In genomic region chr15:90531147-90531546, GRCh38 we compare ENCODE assay signal across 7 cellular contexts. TPM values are rescaled to one million over a fixed set of nuclear protein-coding genes. Genes with fewer than 3 reads are reported as not detected.
DNase-seq lines count a peak whose midpoint lies in the region; ATAC-seq and TF ChIP-seq lines count a peak whose summit lies in the region.

No MANE protein-coding gene starts in this region.

- peaks cover 34 to 53% of the 10 kb centered on the region in 2 donors for H3K4me1 Mint-ChIP-seq in stimulated activated naive B cell treated with anti-CD40 and anti-IgM and Interleukin-4, amounts not matched to agents 10 μg/mL and 1 μg/mL and 100 μg/mL, for 72 hours

- H3K4me3 ChIP-seq in HCT116 (replicated peaks in 1 of 2; ENCODE audit: low read depth in 1 of 2, low read length in 2 of 2) (peak overlapping the region; percentile 65 to 74), iPS-15b (ENCODE audit: low read depth, low read length) (peak overlapping the region; percentile 62)

- H3K9me3 Mint-ChIP-seq in stimulated activated naive B cell treated with anti-CD40 and anti-IgM and Interleukin-4, amounts not matched to agents 10 μg/mL and 1 μg/mL and 100 μg/mL, for 72 hours = no peaks in the 10 kb centered on the region

- intact Hi-C loops in HCT116 (cut with micrococcal nuclease) = no loop called here

- H3K27ac Mint-ChIP-seq in stimulated activated naive B cell treated with anti-CD40 and anti-IgM and Interleukin-4, amounts not matched to agents 10 μg/mL and 1 μg/mL and 100 μg/mL, for 72 hours = no peak overlapping the region

- peaks cover 6% of the 10 kb centered on the region; the same call in 1 of the 2 replicates for H4K20me1 ChIP-seq in HCT116 (ENCODE audit: insufficient read depth)

- CTCF ChIA-PET in HCT116 (lab: Charles Lee) = no interaction called here

- peak overlapping the region; percentile 79 for H3K4me2 ChIP-seq in HCT116 (ENCODE audit: low read length)

- H3K27ac ChIP-seq in HCT116 (ENCODE audit: low read depth, low read length) = no peak overlapping the region
- H3K27ac ChIP-seq in VCaP = peak overlapping the region; percentile 98

- H3K27me3 Mint-ChIP-seq in stimulated activated naive B cell treated with anti-CD40 and anti-IgM and Interleukin-4, amounts not matched to agents 10 μg/mL and 1 μg/mL and 100 μg/mL, for 72 hours = no peaks in the 10 kb centered on the region

- RAD21 ChIA-PET in HCT116 (lab: Charles Lee; ENCODE audit: low non-redundant PET in 1 of 2, low total read pairs in 2 of 2, uncharacterized antibody in 2 of 2, unreplicated experiment in 2 of 2) = no interaction called here

- TF ChIP-seq RAD21 in HCT116 (IDR thresholded peaks at IDR 0.05; ENCODE audit: low read depth) = no peak

- no peaks in the 10 kb centered on the region for H3K9me2 ChIP-seq in HCT116 (ENCODE audit: insufficient read depth)

- H3K4me3 Mint-ChIP-seq in stimulated activated naive B cell treated with anti-CD40 and anti-IgM and Interleukin-4, amounts not matched to agents 10 μg/mL and 1 μg/mL and 100 μg/mL, for 72 hours = peak overlapping the region; percentile 94 to 97

- no TSS peak for BruUV-seq in HCT116 (replicated peaks; lab: Mats Ljungman, UMichigan)

- H3K36me3 Mint-ChIP-seq in stimulated activated naive B cell treated with anti-CD40 and anti-IgM and Interleukin-4, amounts not matched to agents 10 μg/mL and 1 μg/mL and 100 μg/mL, for 72 hours = peaks cover 4 to 8% of the 10 kb centered on the region in 2 donors

- H3K9ac ChIP-seq in HCT116 (ENCODE audit: low read length) (no peak overlapping the region), iPS-15b (ENCODE audit: low read depth, low read length) (no peak overlapping the region)

- no peaks in the 10 kb centered on the region for H3K27me3 ChIP-seq in HCT116 (ENCODE audit: insufficient read depth, low read length)
- peaks cover 44% of the 10 kb centered on the region for H3K27me3 ChIP-seq in iPS-15b (ENCODE audit: control insufficient read depth, insufficient read depth, low read length)

- H3K9me3 ChIP-seq in HCT116 (ENCODE audit: control insufficient read depth in 1 of 2, insufficient read depth in 1 of 2, low read depth in 1 of 2, low read length in 2 of 2) = no peaks in the 10 kb centered on the region
- no peaks in the 10 kb centered on the region for H3K9me3 ChIP-seq in iPS-15b (ENCODE audit: control insufficient read depth, insufficient read depth, low read length)

- H3K4me1 ChIP-seq in HCT116 (ENCODE audit: control insufficient read depth in 1 of 2, insufficient read depth in 2 of 2, low read length in 2 of 2) (peaks cover 8 to 10% of the 10 kb centered on the region in 2 experiments), iPS-15b (ENCODE audit: control insufficient read depth, insufficient read depth, low read length) (no peaks in the 10 kb centered on the region)

- H2AFZ ChIP-seq in HCT116 (ENCODE audit: low read depth, low read length, poor library complexity, severe bottlenecking) = no peak overlapping the region

- no peak for ATAC-seq in HCT116
- no peak for ATAC-seq in stimulated activated naive B cell treated with anti-CD40 and anti-IgM and Interleukin-4, amounts not matched to agents 10 μg/mL and 1 μg/mL and 100 μg/mL, for 72 hours (replicated peaks)

- no peak for DNase-seq in HCT116 (ENCODE audit: low read depth, low spot score)
- DNase-seq in stimulated activated naive B cell treated with anti-CD40 and anti-IgM and Interleukin-4, amounts not matched to agents 10 μg/mL and 1 μg/mL and 100 μg/mL, for 72 hours = no peak
- DNase-seq in NCI-H128 (lab: John Stamatoyannopoulos, UW; ENCODE audit: unreplicated experiment) = no peak
- no peak for DNase-seq in NOMO-1 treated with dmso at 0.1 percent for 144 hours (lab: John Stamatoyannopoulos, UW; ENCODE audit: unreplicated experiment)
- no peak for DNase-seq in superior temporal gyrus (ENCODE audit: extremely low spot score)

- peaks cover 49% of the 10 kb centered on the region for H3K79me2 ChIP-seq in HCT116 (ENCODE audit: insufficient read depth, low read length)

- no peaks in the 10 kb centered on the region; a peak in 1 of 4 replicates for H3K36me3 ChIP-seq in HCT116 (ENCODE audit: control insufficient read depth in 1 of 2, insufficient read depth in 2 of 2, low read length in 2 of 2)
- H3K36me3 ChIP-seq in iPS-15b (ENCODE audit: control insufficient read depth, insufficient read depth, low read length) = no peaks in the 10 kb centered on the region

- POLR2A ChIA-PET in HCT116 (lab: Charles Lee) = interaction anchor here (1.7 kb wide), 1 partner anchor 9 kb away, joined by 3 read pairs; no protein-coding TSS in a partner anchor

- no peak for TF ChIP-seq CTCF in HCT116 (IDR thresholded peaks at IDR 0.05 in 2 of 3, conservative IDR thresholded peaks at IDR 0.05 in 1 of 3; ENCODE audit: borderline replicate concordance in 1 of 3, insufficient read depth in 1 of 3, low read depth in 2 of 3, low read length in 2 of 3)
- no peak for TF ChIP-seq CTCF in VCaP (conservative IDR thresholded peaks at IDR 0.05)

- no peak for TF ChIP-seq POLR2A in HCT116 (IDR thresholded peaks at IDR 0.05; ENCODE audit: borderline replicate concordance, extremely low read depth, insufficient read depth, insufficient read length)

TF ChIP-seq in HCT116, 20 proteins besides CTCF, POLR2A, EP300 and RAD21:
- TF ChIP-seq SP1 (IDR thresholded peaks at IDR 0.05; ENCODE audit: low read depth) (no peak), SRF (IDR thresholded peaks at IDR 0.05; ENCODE audit: low read depth) (no peak), TCF7L2 (IDR thresholded peaks at IDR 0.05; ENCODE audit: borderline replicate concordance, extremely low read depth, insufficient read depth, insufficient read length) (no peak), CBX3 (IDR thresholded peaks at IDR 0.05; ENCODE audit: low read depth) (no peak), EZH2phosphoT487 (IDR thresholded peaks at IDR 0.05; ENCODE audit: borderline replicate concordance) (no peak), ZBTB33 (IDR thresholded peaks at IDR 0.05; ENCODE audit: extremely low read depth, insufficient replicate concordance, low read length) (no peak), ELF1 (IDR thresholded peaks at IDR 0.05; ENCODE audit: borderline replicate concordance, low read depth) (no peak), ZFX (IDR thresholded peaks at IDR 0.05) (no peak), REST (IDR thresholded peaks at IDR 0.05; ENCODE audit: low read depth) (no peak), EZH2 (IDR thresholded peaks at IDR 0.05) (no peak), ATF3 (IDR thresholded peaks at IDR 0.05) (no peak), JUND (IDR thresholded peaks at IDR 0.05) (no peak)
TF ChIP-seq in HCT116: peak in this region for 0.

RNA-seq across cellular contexts. Expression of gene CRTC3, which starts 1.4 kb away (rescaled TPM):
- 20.7 TPM for total RNA-seq in HCT116 (2021; ENCODE audit: unreplicated experiment)
- polyA plus RNA-seq in HCT116 (2012) = 13.8 and 15.2 TPM in 2 replicates
